8 cellular contexts compared by ENCODE assay signal in genomic region chr3:14261229-14261628, GRCh38.
A peak's percentile ranks its signal among the peaks of the same experiment; 100 is the strongest.
DNase-seq lines count a peak whose midpoint lies in the region; ATAC-seq, FAIRE-seq and TF ChIP-seq lines count a peak whose summit lies in the region.

No MANE protein-coding gene starts in this region.

- FAIRE-seq in frontal cortex (lab: Jason Lieb, UNC): no peak

- peak overlapping the region; percentile 16; the same call in 1 of the 2 replicates for H2AK5ac ChIP-seq in IMR-90 (ENCODE audit: low read depth, low read length)

- H2BK5ac ChIP-seq in IMR-90 (ENCODE audit: low read depth, low read length, poor library complexity, severe bottlenecking): no peak overlapping the region

- TF ChIP-seq RAD21 in IMR-90 (IDR thresholded peaks at IDR 0.05; ENCODE audit: low read length): peak; percentile 97

- no peaks in the 10 kb centered on the region for H3K9me3 ChIP-seq in IMR-90 (ENCODE audit: control insufficient read depth, insufficient read depth, low read length)
- H3K9me3 ChIP-seq in ovary: no peaks in the 10 kb centered on the region
- H3K9me3 ChIP-seq in tibial artery: no peaks in the 10 kb centered on the region

- peaks cover 4% of the 10 kb centered on the region for H3K9me1 ChIP-seq in IMR-90 (ENCODE audit: insufficient read depth, low read length)

- peak overlapping the region; percentile 88 for H2BK20ac ChIP-seq in IMR-90 (ENCODE audit: low read depth, low read length)

- no peak overlapping the region for H3K9ac ChIP-seq in IMR-90 (ENCODE audit: low read depth, low read length)

- intact Hi-C loops in IMR-90 (cut with micrococcal nuclease) (loop anchor here (1.0 to 2.0 kb wide), 7 partner anchors 58 to 392 kb away; partner anchors contain the start of gene SLC6A6), ovary (cut with DNase I) (loop anchor here (1.0 to 10.0 kb wide), 5 partner anchors 141 to 284 kb away; partner anchors contain the start of genes SLC6A6 (in 2 of the 4) and GRIP2 (in 1 of the 4)), tibial artery (cut with DNase I; ENCODE audit: low total_unique reads) (loop anchor here (2.0 to 10.0 kb wide), 4 partner anchors 56 to 394 kb away; partner anchors contain the start of gene CCDC174)

- H3K4ac ChIP-seq in IMR-90 (ENCODE audit: low read depth, low read length): peak overlapping the region; percentile 79

- TF ChIP-seq POLR2A in IMR-90 (IDR thresholded peaks at IDR 0.05; ENCODE audit: low read depth, low read length) (0 out of 2 replicates have a peak, but pooled peaks have one; percentile 44), ovary (IDR thresholded peaks at IDR 0.05) (no peak)

- peak overlapping the region; percentile 86 for H4K91ac ChIP-seq in IMR-90 (ENCODE audit: insufficient read depth, low read depth, low read length)

- BruUV-seq in IMR-90 (replicated peaks; lab: Mats Ljungman, UMichigan): no TSS peak

- peak overlapping the region; percentile 2 for H2AK9ac ChIP-seq in IMR-90 (replicated peaks; ENCODE audit: low read depth, low read length, poor library complexity)

- no peaks in the 10 kb centered on the region for H4K20me1 ChIP-seq in IMR-90 (ENCODE audit: insufficient read depth, low read length)

- in situ Hi-C loops in IMR-90 (cut with MboI; ENCODE audit: low sequenced_read_pairs): loop anchor here (5.0 kb wide), 1 partner anchor 201 kb away; no protein-coding TSS in a partner anchor

- H2BK15ac ChIP-seq in IMR-90 (ENCODE audit: low read depth, low read length): 0 out of 3 replicates have a peak overlapping the region, but pooled peaks have one; percentile 5

- DNase-seq in EH (ENCODE audit: low read depth) (peak; percentile 78), IMR-90 (peak; percentile 77), SK-N-DZ (ENCODE audit: low spot score) (peak; percentile 77), activated gamma-delta T cell (lab: John Stamatoyannopoulos, UW) (peak; percentile 21), frontal cortex (ENCODE audit: low spot score in 2 of 2) (peak; percentile 64 to 79), ovary (peak; percentile 82 to 90 (median 89)), tibial artery (peak; percentile 70 to 87)

- WGBS in IMR-90 (ENCODE audit: extremely low coverage in 2 of 2, insufficient read length in 1 of 2), 2 experiments: 0% methylated on average over 1 of the region's 8 CpGs; no CpG with 5 or more reads in 1 of the 2 experiments
- WGBS in ovary, 3 donors: 23% methylated on average over 8 of the region's 8 CpGs

- dilution Hi-C loops in IMR-90 (cut with HindIII; ENCODE audit: low sequenced_read_pairs, unreplicated experiment): no loop called here

- H3K27ac ChIP-seq in IMR-90 (ENCODE audit: insufficient read depth, low read length) (no peak overlapping the region), ovary (no peak overlapping the region), tibial artery (no peak overlapping the region)

- H3K4me1 ChIP-seq in IMR-90 (ENCODE audit: control insufficient read depth, insufficient read depth, low read length) (peaks cover 21% of the 10 kb centered on the region), ovary (ENCODE audit: insufficient read depth) (peaks cover 21% of the 10 kb centered on the region), tibial artery (peaks cover 0 to 3% (median 0%) of the 10 kb centered on the region in 4 donors)

- H4K8ac ChIP-seq in IMR-90 (ENCODE audit: low read depth in 2 of 2, low read length in 2 of 2): no peak overlapping the region; a peak in 1 of 4 replicates

- TF ChIP-seq EP300 in ovary (IDR thresholded peaks at IDR 0.05): no peak

- TF ChIP-seq CTCF in IMR-90 (conservative IDR thresholded peaks at IDR 0.05; ENCODE audit: low read depth, low read length): peak; percentile 97
- TF ChIP-seq CTCF in ovary (IDR thresholded peaks at IDR 0.05): peak; percentile 84 to 89 (median 85)
- TF ChIP-seq CTCF in tibial artery (IDR thresholded peaks at IDR 0.05): peak; percentile 89 to 96

- CTCF ChIA-PET in IMR-90 (lab: Yijun Ruan, JAX): interaction anchor here (0.6 to 4.4 kb wide), 14 partner anchors 9 to 207 kb away, joined by 3 to 28 read pairs (median 4); no protein-coding TSS in a partner anchor

- H3K56ac ChIP-seq in IMR-90 (ENCODE audit: extremely low read depth, insufficient read depth, low read length): no peak overlapping the region

- H3K14ac ChIP-seq in IMR-90 (replicated peaks; ENCODE audit: low read depth, low read length): no peak overlapping the region

- H3K36me3 ChIP-seq in IMR-90 (ENCODE audit: control insufficient read depth, insufficient read depth, low read length) (no peaks in the 10 kb centered on the region), ovary (no peaks in the 10 kb centered on the region), tibial artery (no peaks in the 10 kb centered on the region)

- H2AFZ ChIP-seq in IMR-90 (replicated peaks; ENCODE audit: low read length, poor library complexity): peak overlapping the region; percentile 52

- no peak overlapping the region; the same call in 1 of the 2 replicates for H3K18ac ChIP-seq in IMR-90 (ENCODE audit: low read depth, low read length)

- no peak overlapping the region for H3K4me3 ChIP-seq in IMR-90 (ENCODE audit: insufficient read depth, low read depth, low read length)
- H3K4me3 ChIP-seq in ovary: no peak overlapping the region
- H3K4me3 ChIP-seq in tibial artery: no peak overlapping the region

- peak overlapping the region; percentile 62; the same call in 1 of the 2 replicates for H4K5ac ChIP-seq in IMR-90 (ENCODE audit: low read depth, low read length)

- H3K79me1 ChIP-seq in IMR-90 (ENCODE audit: low read depth in 1 of 2, low read length in 2 of 2): no peaks in the 10 kb centered on the region

- peak overlapping the region; percentile 84 for H2BK120ac ChIP-seq in IMR-90 (ENCODE audit: low read depth, low read length)

- H3K27me3 ChIP-seq in IMR-90 (ENCODE audit: control insufficient read depth, insufficient read depth, low read length): no peaks in the 10 kb centered on the region
- no peaks in the 10 kb centered on the region for H3K27me3 ChIP-seq in ovary
- H3K27me3 ChIP-seq in tibial artery: peaks cover 0 to 9% of the 10 kb centered on the region in 2 donors

- no peak overlapping the region for H3K4me2 ChIP-seq in IMR-90 (ENCODE audit: low read depth, low read length)

- POLR2A ChIA-PET in IMR-90 (lab: Charles Lee; ENCODE audit: unreplicated experiment): no interaction called here

- no peak overlapping the region for H3K23ac ChIP-seq in IMR-90 (ENCODE audit: low read depth, low read length)

- peak; percentile 75 for ATAC-seq in IMR-90 (ENCODE audit: low read depth)
- ATAC-seq in HG02884 (IDR thresholded peaks at IDR 0.05; ENCODE audit: unreplicated experiment): no peak

TF ChIP-seq in IMR-90, 13 proteins besides CTCF, POLR2A, EP300 and RAD21:
- TF ChIP-seq MAZ (IDR thresholded peaks at IDR 0.05; ENCODE audit: borderline replicate concordance, low read depth, low read length) (no peak), RFX5 (IDR thresholded peaks at IDR 0.05; ENCODE audit: low read depth, low read length) (no peak), NFE2L2 (IDR thresholded peaks at IDR 0.05; ENCODE audit: low read depth, low read length) (no peak), CHD1 (IDR thresholded peaks at IDR 0.05; ENCODE audit: low read depth, low read length) (no peak), CEBPB (IDR thresholded peaks at IDR 0.05; ENCODE audit: low read depth, low read length) (no peak), FOS (IDR thresholded peaks at IDR 0.05; ENCODE audit: low read depth, low read length) (no peak), USF2 (IDR thresholded peaks at IDR 0.05; ENCODE audit: low read depth, low read length) (no peak), SMC3 (IDR thresholded peaks at IDR 0.05; ENCODE audit: low read depth, low read length) (peak; percentile 97)

Comparison
In these comparisons a context has a peak if more than half of its experiments do, and no peak if none do; other contexts are left out.
1. DNase-seq: peak in every context shown above with its lines; median percentile 89 in ovary; 78 in tibial artery; 78 in EH; 77 in IMR-90; 77 in SK-N-DZ; 72 in frontal cortex; 21 in activated gamma-delta T cell.